19 cellular contexts compared by ENCODE assay signal in genomic region chr11:65251476-65251875, GRCh38. TPM values are rescaled to one million over a fixed set of nuclear protein-coding genes. Genes with fewer than 3 reads are reported as not detected.
DNase-seq lines count a peak whose midpoint lies in the region; ATAC-seq and TF ChIP-seq lines count a peak whose summit lies in the region.
"Had no signal": no experiment of that assay in that cellular context is flagged by ENCODE, and none has a peak within 500 bp of the region (broad histone marks: within the 10 kb centered on the region; RNA-seq: fewer than 3 reads in every experiment).

No MANE protein-coding gene starts in this region.

- intact Hi-C loops in prostate gland (cut with DNase I), result no loop called here
- intact Hi-C loops in activated T-helper 1 cell treated with anti-CD3 and anti-CD28 coated beads, Interleukin-12 subunit alpha, Interleukin-12 subunit beta, Interleukin-2, Interleukin-4 antibody, amounts not matched to agents 30 ng/mL and 10 ng/mL and 1 ng/mL, durations not matched to agents 14 hours and 24 hours and 36 hours (cut with micrococcal nuclease), result loop anchor here (2.0 kb wide), 1 partner anchor 25 kb away; no protein-coding TSS in a partner anchor

- DNase-seq in AG10803 (ENCODE audit: low read depth) (peak; percentile 43), LHCN-M2 (ENCODE audit: low read depth) (peak; percentile 27), endodermal cell (no peak), prostate gland (ENCODE audit: low spot score) (peak; percentile 16), SKM-1 (lab: John Stamatoyannopoulos, UW; ENCODE audit: unreplicated experiment) (no peak)
- no peak for DNase-seq in activated T-helper 1 cell treated with anti-CD3 and anti-CD28 coated beads, Interleukin-12 subunit alpha, Interleukin-12 subunit beta, Interleukin-2, Interleukin-4 antibody, amounts not matched to agents 30 ng/mL and 10 ng/mL and 1 ng/mL, durations not matched to agents 14 hours and 24 hours and 36 hours (ENCODE audit: low spot score)
- DNase-seq: Calu3; CD4-positive, alpha-beta T cell; DMS79; MV-4-11; NCI-H1417 treated with DMSO at 0.1 percent for 48 hours; NCI-H2029 treated with DMSO at 0.1 percent for 48 hours; NCI-H2171 treated with DMSO at 0.1 percent for 48 hours; NCI-H446 treated with DMSO at 0.1 percent for 48 hours; NK-92 treated with Interleukin-12 subunit alpha and Interleukin-12 subunit beta, amount 100 ng/mL, for 24 hours; SIG-M5 had no signal

- H3K9ac ChIP-seq in endodermal cell (ENCODE audit: extremely low read depth, low read length, poor library complexity, severe bottlenecking), result no peak overlapping the region

- H3K27ac ChIP-seq in endodermal cell (ENCODE audit: low read depth, low read length), result no peak overlapping the region
- H3K27ac ChIP-seq in prostate gland, result no peak overlapping the region
- H3K27ac ChIP-seq: A549 had no signal

- H3K9me3 Mint-ChIP-seq in endodermal cell, result no peaks in the 10 kb centered on the region
- no peaks in the 10 kb centered on the region for H3K9me3 Mint-ChIP-seq in activated T-helper 1 cell treated with anti-CD3 and anti-CD28 coated beads, Interleukin-12 subunit alpha, Interleukin-12 subunit beta, Interleukin-2, Interleukin-4 antibody, amounts not matched to agents 30 ng/mL and 10 ng/mL and 1 ng/mL, durations not matched to agents 14 hours and 24 hours and 36 hours
- H3K9me3 Mint-ChIP-seq: CD4-positive, alpha-beta T cell had no signal

- no peak overlapping the region for H3K4me3 ChIP-seq in AG10803 (ENCODE audit: low read length)
- no peak overlapping the region for H3K4me3 ChIP-seq in endodermal cell (ENCODE audit: low read length)
- no peak overlapping the region for H3K4me3 ChIP-seq in prostate gland
- H3K4me3 ChIP-seq: A549 had no signal

- no peaks in the 10 kb centered on the region for H3K4me1 Mint-ChIP-seq in endodermal cell
- peaks cover 5% of the 10 kb centered on the region for H3K4me1 Mint-ChIP-seq in activated T-helper 1 cell treated with anti-CD3 and anti-CD28 coated beads, Interleukin-12 subunit alpha, Interleukin-12 subunit beta, Interleukin-2, Interleukin-4 antibody, amounts not matched to agents 30 ng/mL and 10 ng/mL and 1 ng/mL, durations not matched to agents 14 hours and 24 hours and 36 hours (ENCODE audit: low read depth)
- H3K4me1 Mint-ChIP-seq: B cell had no signal

- H3K27ac Mint-ChIP-seq in endodermal cell, result no peak overlapping the region
- H3K27ac Mint-ChIP-seq in activated T-helper 1 cell treated with anti-CD3 and anti-CD28 coated beads, Interleukin-12 subunit alpha, Interleukin-12 subunit beta, Interleukin-2, Interleukin-4 antibody, amounts not matched to agents 30 ng/mL and 10 ng/mL and 1 ng/mL, durations not matched to agents 14 hours and 24 hours and 36 hours, result no peak overlapping the region
- H3K27ac Mint-ChIP-seq: B cell; CD4-positive, alpha-beta T cell had no signal

- H3K27me3 ChIP-seq in endodermal cell (ENCODE audit: control insufficient read depth, insufficient read depth, low read length, poor library complexity, severe bottlenecking) (no peaks in the 10 kb centered on the region), prostate gland (replicated peaks; ENCODE audit: insufficient read depth) (no peaks in the 10 kb centered on the region)

- no peaks in the 10 kb centered on the region for H3K36me3 Mint-ChIP-seq in endodermal cell (ENCODE audit: low read depth)
- H3K36me3 Mint-ChIP-seq in activated T-helper 1 cell treated with anti-CD3 and anti-CD28 coated beads, Interleukin-12 subunit alpha, Interleukin-12 subunit beta, Interleukin-2, Interleukin-4 antibody, amounts not matched to agents 30 ng/mL and 10 ng/mL and 1 ng/mL, durations not matched to agents 14 hours and 24 hours and 36 hours (ENCODE audit: low read depth), result no peaks in the 10 kb centered on the region

- no peak for TF ChIP-seq CTCF in AG10803 (conservative IDR thresholded peaks at IDR 0.05; ENCODE audit: low read length)
- peak; percentile 35 for TF ChIP-seq CTCF in endodermal cell (conservative IDR thresholded peaks at IDR 0.05)
- no peak for TF ChIP-seq CTCF in prostate gland (IDR thresholded peaks at IDR 0.05)

- 85 to 89% methylated on average over 9 of the region's 9 CpGs for WGBS in endodermal cell (ENCODE audit: insufficient coverage in 1 of 2, insufficient read length in 1 of 2), 2 experiments
- 68% methylated on average over 9 of the region's 9 CpGs for WGBS in prostate gland

- no peak for ATAC-seq in GM19467 (IDR thresholded peaks at IDR 0.05; ENCODE audit: unreplicated experiment)

- no peaks in the 10 kb centered on the region for H3K4me1 ChIP-seq in endodermal cell (ENCODE audit: control insufficient read depth, insufficient read depth, low read length)
- H3K4me1 ChIP-seq in prostate gland (replicated peaks), result no peaks in the 10 kb centered on the region
- H3K4me1 ChIP-seq: A549 had no signal

- H3K27me3 Mint-ChIP-seq in endodermal cell (ENCODE audit: insufficient read depth), result no peaks in the 10 kb centered on the region
- peaks cover 13% of the 10 kb centered on the region for H3K27me3 Mint-ChIP-seq in activated T-helper 1 cell treated with anti-CD3 and anti-CD28 coated beads, Interleukin-12 subunit alpha, Interleukin-12 subunit beta, Interleukin-2, Interleukin-4 antibody, amounts not matched to agents 30 ng/mL and 10 ng/mL and 1 ng/mL, durations not matched to agents 14 hours and 24 hours and 36 hours (ENCODE audit: insufficient read depth)
- H3K27me3 Mint-ChIP-seq: B cell had no signal

- TF ChIP-seq POLR2A in prostate gland (IDR thresholded peaks at IDR 0.05), result no peak

- no peak overlapping the region for H3K4me3 Mint-ChIP-seq in endodermal cell
- no peak overlapping the region for H3K4me3 Mint-ChIP-seq in activated T-helper 1 cell treated with anti-CD3 and anti-CD28 coated beads, Interleukin-12 subunit alpha, Interleukin-12 subunit beta, Interleukin-2, Interleukin-4 antibody, amounts not matched to agents 30 ng/mL and 10 ng/mL and 1 ng/mL, durations not matched to agents 14 hours and 24 hours and 36 hours
- H3K4me3 Mint-ChIP-seq: B cell; CD4-positive, alpha-beta T cell had no signal

- H3K9me3 ChIP-seq in endodermal cell (ENCODE audit: control insufficient read depth, low read length), result no peaks in the 10 kb centered on the region
- H3K9me3 ChIP-seq in prostate gland, result no peaks in the 10 kb centered on the region
- H3K9me3 ChIP-seq: A549 had no signal

- H3K36me3 ChIP-seq in endodermal cell (ENCODE audit: control insufficient read depth, insufficient read depth, low read length) (no peaks in the 10 kb centered on the region), prostate gland (no peaks in the 10 kb centered on the region)

RNA-seq across cellular contexts. Expression of gene POLA2, which starts 10.3 kb away (rescaled TPM):
- total RNA-seq in LHCN-M2 (2014; rRNA removed) (30.0 and 33.4 TPM in 2 replicates), endodermal cell (10 to 100 TPM; 42.2 to 65.0 TPM), prostate gland (10 to 100 TPM; 21.6 to 25.9 TPM)
- 19.5 TPM for polyA plus RNA-seq in LHCN-M2 (2012)
- 46.3 TPM for polyA plus RNA-seq in endodermal cell (2013, experiment 1 of 2)
- 44.3 TPM for polyA plus RNA-seq in endodermal cell (2013, experiment 2 of 2)
- 78.2 and 78.9 TPM in 2 replicates for total RNA-seq in activated T-helper 1 cell treated with anti-CD3 and anti-CD28 coated beads, Interleukin-12 subunit alpha, Interleukin-12 subunit beta, Interleukin-2, Interleukin-4 antibody, amounts not matched to agents 30 ng/mL and 10 ng/mL and 1 ng/mL, durations not matched to agents 14 hours and 24 hours and 36 hours

Comparison
In these comparisons a context has a peak if more than half of its experiments do, and no peak if none do; other contexts are left out.
1. DNase-seq: peak in AG10803 (single experiment), LHCN-M2 (single experiment) and prostate gland (single experiment); none in endodermal cell (single experiment), activated T-helper 1 cell treated with anti-CD3 and anti-CD28 coated beads, Interleukin-12 subunit alpha, Interleukin-12 subunit beta, Interleukin-2, Interleukin-4 antibody, amounts not matched to agents 30 ng/mL and 10 ng/mL and 1 ng/mL, durations not matched to agents 14 hours and 24 hours and 36 hours (single experiment) and SKM-1 (single experiment).